In the genomic region with DNA sequence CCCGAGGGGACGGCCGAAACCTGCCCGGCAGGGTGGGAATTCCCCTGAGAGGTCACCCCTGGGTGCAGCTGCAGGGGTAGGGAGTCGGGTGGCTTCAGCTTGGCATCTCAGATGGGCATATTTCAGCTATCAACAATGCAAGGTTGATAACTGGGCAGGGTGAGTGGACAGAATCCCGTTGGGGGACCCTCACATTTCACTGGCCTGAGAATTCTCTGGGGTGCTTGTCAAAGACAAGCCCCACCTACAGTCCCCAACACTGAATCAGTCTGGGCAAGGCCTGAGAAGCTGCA, we compare ENCODE assay signal across 13 cellular contexts. TPM values are rescaled to one million over a fixed set of nuclear protein-coding genes. Genes with fewer than 3 reads are reported as not detected.
DNase-seq lines count a peak whose midpoint lies in the region; ATAC-seq and TF ChIP-seq lines count a peak whose summit lies in the region.
"Had no signal": no experiment of that assay in that cellular context is flagged by ENCODE, and none has a peak within 500 bp of the region (broad histone marks: within the 10 kb centered on the region; RNA-seq: fewer than 3 reads in every experiment).

No MANE protein-coding gene starts in this region.

- no peak for TF ChIP-seq CTCF in right lobe of liver (IDR thresholded peaks at IDR 0.05)

- WGBS in right lobe of liver (ENCODE audit: insufficient coverage, low coverage, low lambda C conversion rate, missing lambda C conversion rate) = 33% methylated on average over 1 of the region's 6 CpGs

- H3K36me3 Mint-ChIP-seq in T-helper 2 cell treated with Interferon-gamma antibody and Interleukin-4, amounts not matched to agents 5 μg/mL and 100 μg/mL, for 36 hours (ENCODE audit: low read depth) = peaks cover 31% of the 10 kb centered on the region
- peaks cover 2% of the 10 kb centered on the region for H3K36me3 Mint-ChIP-seq in T-helper 17 cell (ENCODE audit: low read depth)
- H3K36me3 Mint-ChIP-seq in stimulated activated memory B cell treated with anti-CD40 and anti-IgM and Interleukin-4, amounts not matched to agents 10 μg/mL and 1 μg/mL and 100 μg/mL, for 72 hours = peaks cover 6% of the 10 kb centered on the region

- no peak for TF ChIP-seq POLR2A in right lobe of liver (IDR thresholded peaks at IDR 0.05)

- H3K4me1 ChIP-seq in SJCRH30 = no peaks in the 10 kb centered on the region
- H3K4me1 ChIP-seq in right lobe of liver = peaks cover 0 to 16% (median 0%) of the 10 kb centered on the region in 4 donors

- peak overlapping the region; percentile 84 for H3K4me3 Mint-ChIP-seq in T-helper 2 cell treated with Interferon-gamma antibody and Interleukin-4, amounts not matched to agents 5 μg/mL and 100 μg/mL, for 36 hours
- peak overlapping the region; percentile 80 for H3K4me3 Mint-ChIP-seq in T-helper 17 cell
- peak overlapping the region; percentile 50 for H3K4me3 Mint-ChIP-seq in stimulated activated memory B cell treated with anti-CD40 and anti-IgM and Interleukin-4, amounts not matched to agents 10 μg/mL and 1 μg/mL and 100 μg/mL, for 72 hours

- intact Hi-C loops in right lobe of liver (cut with DNase I) = no loop called here

- ATAC-seq in T-helper 17 cell (no peak), right lobe of liver (no peak)
- no peak for ATAC-seq in stimulated activated memory B cell treated with anti-CD40 and anti-IgM and Interleukin-4, amounts not matched to agents 10 μg/mL and 1 μg/mL and 100 μg/mL, for 72 hours

- H3K4me3 ChIP-seq in SJCRH30 (no peak overlapping the region), right lobe of liver (no peak overlapping the region)

- DNase-seq in T-helper 2 cell treated with Interferon-gamma antibody and Interleukin-4, amounts not matched to agents 5 μg/mL and 100 μg/mL, for 36 hours (ENCODE audit: low spot score) = peak; percentile 20
- DNase-seq in T-helper 2 cell (no peak), T-helper 17 cell (no peak), NCI-H2171 (lab: John Stamatoyannopoulos, UW) (no peak), SJCRH30 (no peak), right lobe of liver (no peak)
- peak; percentile 6 for DNase-seq in effector CD8-positive, alpha-beta T cell (lab: John Stamatoyannopoulos, UW)
- DNase-seq: 8988T; DMS53; NCI-H1417 treated with DMSO at 0.1 percent for 48 hours; NK-92 treated with Interleukin-12 subunit alpha and Interleukin-12 subunit beta, amount 100 ng/mL, for 24 hours; T1000 had no signal

- H3K4me1 Mint-ChIP-seq in T-helper 2 cell treated with Interferon-gamma antibody and Interleukin-4, amounts not matched to agents 5 μg/mL and 100 μg/mL, for 36 hours (ENCODE audit: low read depth) = peaks cover 67% of the 10 kb centered on the region
- peaks cover 59% of the 10 kb centered on the region for H3K4me1 Mint-ChIP-seq in T-helper 17 cell
- H3K4me1 Mint-ChIP-seq in stimulated activated memory B cell treated with anti-CD40 and anti-IgM and Interleukin-4, amounts not matched to agents 10 μg/mL and 1 μg/mL and 100 μg/mL, for 72 hours = peaks cover 69% of the 10 kb centered on the region

- H3K36me3 ChIP-seq in SJCRH30 = no peaks in the 10 kb centered on the region
- H3K36me3 ChIP-seq in right lobe of liver = no peaks in the 10 kb centered on the region

- H3K9me3 Mint-ChIP-seq in T-helper 2 cell treated with Interferon-gamma antibody and Interleukin-4, amounts not matched to agents 5 μg/mL and 100 μg/mL, for 36 hours = no peaks in the 10 kb centered on the region
- no peaks in the 10 kb centered on the region for H3K9me3 Mint-ChIP-seq in stimulated activated memory B cell treated with anti-CD40 and anti-IgM and Interleukin-4, amounts not matched to agents 10 μg/mL and 1 μg/mL and 100 μg/mL, for 72 hours

- peak overlapping the region; percentile 78 for H3K27ac Mint-ChIP-seq in T-helper 2 cell treated with Interferon-gamma antibody and Interleukin-4, amounts not matched to agents 5 μg/mL and 100 μg/mL, for 36 hours
- H3K27ac Mint-ChIP-seq in T-helper 17 cell = peak overlapping the region; percentile 93
- peak overlapping the region; percentile 55 for H3K27ac Mint-ChIP-seq in stimulated activated memory B cell treated with anti-CD40 and anti-IgM and Interleukin-4, amounts not matched to agents 10 μg/mL and 1 μg/mL and 100 μg/mL, for 72 hours

- H3K27me3 ChIP-seq in SJCRH30 (0 out of 2 replicates have a peak, but pooled peaks cover 8% of the 10 kb centered on the region), right lobe of liver (peaks cover 0 to 12% of the 10 kb centered on the region in 2 donors)

- H3K27ac ChIP-seq in SJCRH30 (no peak overlapping the region), right lobe of liver (no peak overlapping the region)

- peaks cover 2% of the 10 kb centered on the region for H3K27me3 Mint-ChIP-seq in T-helper 2 cell treated with Interferon-gamma antibody and Interleukin-4, amounts not matched to agents 5 μg/mL and 100 μg/mL, for 36 hours (ENCODE audit: low read depth)
- H3K27me3 Mint-ChIP-seq in T-helper 17 cell = no peaks in the 10 kb centered on the region
- no peaks in the 10 kb centered on the region for H3K27me3 Mint-ChIP-seq in stimulated activated memory B cell treated with anti-CD40 and anti-IgM and Interleukin-4, amounts not matched to agents 10 μg/mL and 1 μg/mL and 100 μg/mL, for 72 hours

- H3K9me3 ChIP-seq in T-helper 17 cell (ENCODE audit: control insufficient read depth, low read length, poor library complexity, severe bottlenecking) = no peaks in the 10 kb centered on the region
- H3K9me3 ChIP-seq in SJCRH30 (replicated peaks) = no peaks in the 10 kb centered on the region
- no peaks in the 10 kb centered on the region for H3K9me3 ChIP-seq in right lobe of liver

RNA-seq across cellular contexts. Expression of gene RGS10, which starts 3.2 kb away (rescaled TPM):
- total RNA-seq in T-helper 17 cell (100 to 1,000 TPM in 1 of 2 donors, 10 to 100 TPM in 1; 64.7 to 135 TPM), right lobe of liver (1 to 10 TPM in 5 of 6 experiments, under 1 TPM in 1; 0.95 to 5.2 (median 3.7) TPM)
- not detected in 2 replicates for total RNA-seq in SJCRH30 (2014; rRNA removed; shearing (Covaris generic))

RNA-seq across cellular contexts. Expression of gene TIAL1, which starts 57.5 kb away (rescaled TPM):
- total RNA-seq in T-helper 17 cell = 100 to 1,000 TPM; 169 to 172 TPM
- total RNA-seq in SJCRH30 (2014; rRNA removed; shearing (Covaris generic)) = 78.8 and 97.6 TPM in 2 replicates
- 10 to 100 TPM; 37.2 to 52.2 (median 46.3) TPM for total RNA-seq in right lobe of liver

Comparison
In these comparisons a context has a peak if more than half of its experiments do, and no peak if none do; other contexts are left out.
1. DNase-seq: peak in T-helper 2 cell treated with Interferon-gamma antibody and Interleukin-4, amounts not matched to agents 5 μg/mL and 100 μg/mL, for 36 hours (single experiment) and effector CD8-positive, alpha-beta T cell (single experiment); none in T-helper 2 cell (0 of 5), T-helper 17 cell (0 of 3), NCI-H2171 (single experiment), SJCRH30 (0 of 2) and right lobe of liver (0 of 3).
2. RNA of gene RGS10, which starts 3.2 kb away (total RNA-seq): 64.7 to 135 TPM in T-helper 17 cell; 0.95 to 5.2 TPM in right lobe of liver and not detected in SJCRH30; every median in the first group is over 10 times any median in the second.
3. Peak in every context shown above with its lines, with median percentiles within 50 percentile points of each other: H3K27ac Mint-ChIP-seq and H3K4me3 Mint-ChIP-seq.